In genomic region chr2:69356471-69356870, GRCh38 we compare ENCODE assay signal across 18 cellular contexts. TPM values are rescaled to one million over a fixed set of nuclear protein-coding genes. Genes with fewer than 3 reads are reported as not detected.
A peak's percentile ranks its signal among the peaks of the same experiment; 100 is the strongest.
DNase-seq lines count a peak whose midpoint lies in the region; ATAC-seq, FAIRE-seq and TF ChIP-seq lines count a peak whose summit lies in the region.
"Had no signal": no experiment of that assay in that cellular context is flagged by ENCODE, and none has a peak within 500 bp of the region (broad histone marks: within the 10 kb centered on the region; RNA-seq: fewer than 3 reads in every experiment).

No MANE protein-coding gene starts in this region.

- H3K4me1 Mint-ChIP-seq in stimulated activated effector memory CD8-positive, alpha-beta T cell treated with anti-CD3 and anti-CD28 coated beads, Interleukin-12 subunit alpha, Interleukin-12 subunit beta, amount 100 ng/mL, for 72 hours: no peaks in the 10 kb centered on the region
- H3K4me1 Mint-ChIP-seq: CD14-positive monocyte had no signal

- H3K4me1 ChIP-seq in GM23248 (ENCODE audit: insufficient read depth): no peaks in the 10 kb centered on the region
- H3K4me1 ChIP-seq: BLaER1 had no signal

- ATAC-seq in left lobe of liver (peak; percentile 40), GM18502 (IDR thresholded peaks at IDR 0.05; ENCODE audit: poor library complexity, unreplicated experiment) (no peak)
- no peak for ATAC-seq in stimulated activated effector memory CD8-positive, alpha-beta T cell treated with anti-CD3 and anti-CD28 coated beads, Interleukin-12 subunit alpha, Interleukin-12 subunit beta, amount 100 ng/mL, for 72 hours

- no peak for TF ChIP-seq CTCF in bronchial epithelial cell (IDR thresholded peaks at IDR 0.05; ENCODE audit: insufficient read depth, low read length, severe bottlenecking)

- in situ Hi-C loops in GM23248 (cut with MboI): no loop called here

- peaks cover 49% of the 10 kb centered on the region for H3F3A ChIP-seq in GM23248 (ENCODE audit: insufficient read depth)

- peaks cover 97% of the 10 kb centered on the region for H3K79me2 ChIP-seq in GM23248 (ENCODE audit: insufficient read depth)

- no peak overlapping the region for H3K4me2 ChIP-seq in GM23248 (ENCODE audit: unreplicated experiment)
- H3K4me2 ChIP-seq: BLaER1 had no signal

- peaks cover 78% of the 10 kb centered on the region for H3K36me3 ChIP-seq in GM23248 (ENCODE audit: low read depth)
- peaks cover 17% of the 10 kb centered on the region for H3K36me3 ChIP-seq in bronchial epithelial cell (ENCODE audit: control insufficient read depth, insufficient read depth, low read length)

- FAIRE-seq in bronchial epithelial cell (lab: Jason Lieb, UNC): no peak
- FAIRE-seq: GM19239 had no signal

- no peaks in the 10 kb centered on the region for H3K27me3 ChIP-seq in GM23248 (replicated peaks; ENCODE audit: insufficient read depth)
- no peaks in the 10 kb centered on the region for H3K27me3 ChIP-seq in bronchial epithelial cell (ENCODE audit: control insufficient read depth, insufficient read depth, low read length)
- H3K27me3 ChIP-seq: BLaER1 had no signal

- DNase-seq in GM23248: peak; percentile 22
- peak; percentile 44 for DNase-seq in bronchial epithelial cell (ENCODE audit: low read depth)
- DNase-seq in left lobe of liver (ENCODE audit: low spot score): no peak
- no peak for DNase-seq in stimulated activated effector memory CD8-positive, alpha-beta T cell treated with anti-CD3 and anti-CD28 coated beads, Interleukin-12 subunit alpha, Interleukin-12 subunit beta, amount 100 ng/mL, for 72 hours (ENCODE audit: low spot score in 2 of 2)
- DNase-seq in OCI-M1 (lab: John Stamatoyannopoulos, UW): no peak
- no peak for DNase-seq in NCI-H2081 treated with DMSO at 0.1 percent for 48 hours (lab: John Stamatoyannopoulos, UW)
- DNase-seq: 8988T; CD4-positive, alpha-beta memory T cell; DMS153; DMS79; GDM1; HCEC 1CT; IMR-90 had no signal

- H3K4me3 ChIP-seq in GM23248 (no peak overlapping the region), bronchial epithelial cell (ENCODE audit: low read depth, low read length) (no peak overlapping the region)
- H3K4me3 ChIP-seq: BLaER1 had no signal

- H2AFZ ChIP-seq in GM23248: no peak overlapping the region

- no peaks in the 10 kb centered on the region for H3K9me3 Mint-ChIP-seq in stimulated activated effector memory CD8-positive, alpha-beta T cell treated with anti-CD3 and anti-CD28 coated beads, Interleukin-12 subunit alpha, Interleukin-12 subunit beta, amount 100 ng/mL, for 72 hours
- H3K9me3 Mint-ChIP-seq: CD14-positive monocyte; CD4-positive, alpha-beta memory T cell had no signal

- no peak overlapping the region for H3K4me3 Mint-ChIP-seq in stimulated activated effector memory CD8-positive, alpha-beta T cell treated with anti-CD3 and anti-CD28 coated beads, Interleukin-12 subunit alpha, Interleukin-12 subunit beta, amount 100 ng/mL, for 72 hours
- H3K4me3 Mint-ChIP-seq: CD14-positive monocyte; CD4-positive, alpha-beta memory T cell had no signal

- H3K9me3 ChIP-seq in GM23248 (ENCODE audit: low read depth): no peaks in the 10 kb centered on the region
- H3K9me3 ChIP-seq: BLaER1 had no signal

- no peaks in the 10 kb centered on the region for H4K20me1 ChIP-seq in GM23248 (ENCODE audit: insufficient read depth)

- no peak overlapping the region for H3K9ac ChIP-seq in GM23248
- H3K9ac ChIP-seq: BLaER1 had no signal

- H3K27ac Mint-ChIP-seq in stimulated activated effector memory CD8-positive, alpha-beta T cell treated with anti-CD3 and anti-CD28 coated beads, Interleukin-12 subunit alpha, Interleukin-12 subunit beta, amount 100 ng/mL, for 72 hours: peak overlapping the region; percentile 55

- no peaks in the 10 kb centered on the region for H3K9me2 ChIP-seq in GM23248 (ENCODE audit: insufficient read depth)

- peaks cover 100% of the 10 kb centered on the region for H3K36me3 Mint-ChIP-seq in stimulated activated effector memory CD8-positive, alpha-beta T cell treated with anti-CD3 and anti-CD28 coated beads, Interleukin-12 subunit alpha, Interleukin-12 subunit beta, amount 100 ng/mL, for 72 hours

- 95 to 97% methylated on average over 5 of the region's 5 CpGs for WGBS in GM23248 (ENCODE audit: low coverage in 1 of 2, low lambda C conversion rate in 2 of 2, missing lambda C conversion rate in 2 of 2), 2 experiments

- H3K27ac ChIP-seq in GM23248: no peak overlapping the region
- H3K27ac ChIP-seq: BLaER1, HL-60 had no signal

RNA-seq across cellular contexts. Expression of gene GFPT1, which starts 30.6 kb away (rescaled TPM):
- 50.8 and 53.3 TPM in 2 replicates for total RNA-seq in GM23248 (2014; rRNA removed; shearing (Covaris generic))
- 107 and 115 TPM in 2 replicates for polyA plus RNA-seq in GM23248 (2016; fragmentation: Nextera tagmentation; extraction: Ambion mirVana)
- 100.0 and 101 TPM in 2 replicates for total RNA-seq in bronchial epithelial cell
- total RNA-seq in left lobe of liver: 29.5 TPM

Comparison
In these comparisons a context has a peak if more than half of its experiments do, and no peak if none do; other contexts are left out.
1. DNase-seq: peak in GM23248 (single experiment) and bronchial epithelial cell (single experiment); none in left lobe of liver (single experiment), stimulated activated effector memory CD8-positive, alpha-beta T cell treated with anti-CD3 and anti-CD28 coated beads, Interleukin-12 subunit alpha, Interleukin-12 subunit beta, amount 100 ng/mL, for 72 hours (0 of 2), OCI-M1 (single experiment) and NCI-H2081 treated with DMSO at 0.1 percent for 48 hours (single experiment).